27 cellular contexts compared by ENCODE assay signal in genomic region chr1:50447961-50448360, GRCh38. TPM values are rescaled to one million over a fixed set of nuclear protein-coding genes. Genes with fewer than 3 reads are reported as not detected.
DNase-seq lines count a peak whose midpoint lies in the region; ATAC-seq and TF ChIP-seq lines count a peak whose summit lies in the region.
"Had no signal": no experiment of that assay in that cellular context is flagged by ENCODE, and none has a peak within 500 bp of the region (broad histone marks: within the 10 kb centered on the region; RNA-seq: fewer than 3 reads in every experiment).

No MANE protein-coding gene starts in this region.

- no peak overlapping the region for H3K27ac ChIP-seq in osteoblast (ENCODE audit: low read depth, low read length)
- H3K27ac ChIP-seq: SJCRH30 had no signal

- H3K4me3 ChIP-seq in fibroblast of mammary gland (ENCODE audit: control insufficient read depth, low read depth, low read length) (no peak overlapping the region), osteoblast (ENCODE audit: insufficient read depth, low read length) (no peak overlapping the region)
- H3K4me3 ChIP-seq: GM12878, K562, SJCRH30 had no signal

- H3K79me2 ChIP-seq in osteoblast (ENCODE audit: insufficient read depth, low read length), result no peaks in the 10 kb centered on the region

- no peaks in the 10 kb centered on the region for H3K36me3 ChIP-seq in osteoblast (ENCODE audit: insufficient read depth, low read length)
- H3K36me3 ChIP-seq: SJCRH30 had no signal

- peak; percentile 18 for DNase-seq in AG09319 (ENCODE audit: extremely low read depth, low read depth)
- DNase-seq in GM04504 (ENCODE audit: low read depth), result peak; percentile 24
- DNase-seq in fibroblast of mammary gland (ENCODE audit: low read depth), result peak; percentile 66
- DNase-seq in osteoblast (ENCODE audit: insufficient read length, low spot score, missing footprints), result peak; percentile 44
- DNase-seq in globus pallidus (ENCODE audit: low spot score), result no peak
- DNase-seq in activated CD8-positive, alpha-beta memory T cell treated with anti-CD3 and anti-CD28 coated beads for 24 hours, result no peak
- DNase-seq: Calu3, DMS153, DND-41, HCEC 1CT, Kasumi-1, NCI-H1092 treated with DMSO at 0.1 percent for 48 hours, NCI-H1436, NCI-H187, NCI-H2081 treated with DMSO at 0.1 percent for 48 hours, NCI-H748 treated with DMSO at 0.1 percent for 48 hours, PC-3, SJCRH30 had no signal

- no peak overlapping the region for H2AFZ ChIP-seq in osteoblast (ENCODE audit: low read length)

- H3K4me1 ChIP-seq in osteoblast (ENCODE audit: insufficient read depth, low read length), result peaks cover 7% of the 10 kb centered on the region
- H3K4me1 ChIP-seq: SJCRH30 had no signal

- ATAC-seq in GM18907 (IDR thresholded peaks at IDR 0.05; ENCODE audit: unreplicated experiment), result no peak
- ATAC-seq: GM12878, HepG2, K562, PC-3, Right ventricle myocardium inferior, SK-N-SH treated with all-trans-retinoic acid at 6 μM for 48 hours had no signal

- no peaks in the 10 kb centered on the region for H3K9me3 ChIP-seq in osteoblast (ENCODE audit: low read depth, low read length)
- H3K9me3 ChIP-seq: SJCRH30 had no signal

- no peaks in the 10 kb centered on the region for H3K27me3 ChIP-seq in osteoblast (ENCODE audit: insufficient read depth, low read length)
- H3K27me3 ChIP-seq: SJCRH30 had no signal

- no peaks in the 10 kb centered on the region for H4K20me1 ChIP-seq in osteoblast (ENCODE audit: insufficient read depth, low read length)

- H3K4me2 ChIP-seq in osteoblast (ENCODE audit: insufficient read depth, low read length), result no peak overlapping the region

- TF ChIP-seq CTCF in AG09319 (IDR thresholded peaks at IDR 0.05; ENCODE audit: low read depth, low read length) (no peak), fibroblast of mammary gland (conservative IDR thresholded peaks at IDR 0.05; ENCODE audit: control insufficient read depth, insufficient read depth, low read depth, low read length) (no peak), osteoblast (IDR thresholded peaks at IDR 0.05; ENCODE audit: extremely low read depth, low read depth, low read length) (no peak)

RNA-seq across cellular contexts. Expression of gene DMRTA2, which starts 24.7 kb away (rescaled TPM):
- total RNA-seq in osteoblast, result under 0.01 TPM in 1 of 2 replicates, not detected in the other
- total RNA-seq: G401, GM12878, H1, HepG2, HT1080, K562, PC-3, Right ventricle myocardium inferior had no signal

Comparison
In these comparisons a context has a peak if more than half of its experiments do, and no peak if none do; other contexts are left out.
1. DNase-seq: peak in AG09319 (single experiment), GM04504 (single experiment), fibroblast of mammary gland (single experiment) and osteoblast (single experiment); none in globus pallidus (single experiment) and activated CD8-positive, alpha-beta memory T cell treated with anti-CD3 and anti-CD28 coated beads for 24 hours (single experiment).